26 cellular contexts compared by ENCODE assay signal in the genomic region with DNA sequence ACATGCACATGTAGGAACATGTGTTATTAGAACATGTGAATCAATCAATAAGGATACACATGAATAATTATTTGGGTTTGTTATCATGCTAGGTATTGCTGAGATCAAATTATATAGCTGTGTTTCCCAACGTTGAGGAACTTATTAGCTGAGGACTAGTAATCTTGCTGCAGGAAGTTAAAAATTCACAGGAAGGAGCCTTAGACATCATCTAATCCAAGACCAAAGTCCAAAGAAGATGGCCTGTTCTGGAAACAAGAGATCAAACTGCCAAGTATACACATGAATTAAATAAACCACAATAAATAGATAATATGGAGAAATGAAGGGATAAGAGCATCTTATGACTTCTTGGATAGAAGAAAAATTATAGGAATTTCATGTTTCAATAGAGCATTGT.
"Had no signal": no experiment of that assay in that cellular context is flagged by ENCODE, and none has a peak within 500 bp of the region (broad histone marks: within the 10 kb centered on the region; RNA-seq: fewer than 3 reads in every experiment).

No MANE protein-coding gene starts in this region.

- FAIRE-seq: colon had no signal

- H3K27ac ChIP-seq: epithelial cell of prostate, esophagus squamous epithelium, gastroesophageal sphincter, left ventricle myocardium inferior, neutrophil, right atrium auricular region, tibial artery, upper lobe of right lung, vagina had no signal

- H3K36me3 ChIP-seq: esophagus squamous epithelium, gastroesophageal sphincter, left ventricle myocardium inferior, neutrophil, right atrium auricular region, tibial artery, upper lobe of right lung, vagina had no signal

- H3K36me3 Mint-ChIP-seq: stimulated activated effector memory CD8-positive, alpha-beta T cell treated with anti-CD3 and anti-CD28 coated beads, Interleukin-12 subunit alpha, Interleukin-12 subunit beta, amount 100 ng/mL, for 72 hours had no signal

- H3K9me3 Mint-ChIP-seq: dendritic cell treated with granulocyte-macrophage colony-stimulating factor and Interleukin-4, amounts not matched to agents 40 ng/mL and 50 ng/mL, for 4 days; effector memory CD8-positive, alpha-beta T cell; naive B cell; stimulated activated effector memory CD8-positive, alpha-beta T cell treated with anti-CD3 and anti-CD28 coated beads, Interleukin-12 subunit alpha, Interleukin-12 subunit beta, amount 100 ng/mL, for 72 hours; stimulated activated naive CD8-positive, alpha-beta T cell treated with anti-CD3 and anti-CD28 coated beads, Interleukin-15, Interleukin-2, amounts not matched to agents 100 ng/mL and 50 ng/mL, for 24 hours had no signal

- H3K4me1 ChIP-seq: esophagus squamous epithelium, gastroesophageal sphincter, right atrium auricular region, tibial artery, upper lobe of right lung, vagina had no signal

- H3K9me3 ChIP-seq: esophagus squamous epithelium, gastroesophageal sphincter, left ventricle myocardium inferior, neutrophil, right atrium auricular region, tibial artery, upper lobe of right lung, vagina had no signal

- H3K27me3 ChIP-seq: esophagus squamous epithelium, gastroesophageal sphincter, neutrophil, right atrium auricular region, tibial artery, upper lobe of right lung, vagina had no signal

- H3K27me3 Mint-ChIP-seq: dendritic cell treated with granulocyte-macrophage colony-stimulating factor and Interleukin-4, amounts not matched to agents 40 ng/mL and 50 ng/mL, for 4 days; effector memory CD8-positive, alpha-beta T cell; naive B cell; stimulated activated naive CD8-positive, alpha-beta T cell treated with anti-CD3 and anti-CD28 coated beads, Interleukin-15, Interleukin-2, amounts not matched to agents 100 ng/mL and 50 ng/mL, for 24 hours had no signal

- H3K27ac Mint-ChIP-seq: dendritic cell treated with granulocyte-macrophage colony-stimulating factor and Interleukin-4, amounts not matched to agents 40 ng/mL and 50 ng/mL, for 4 days; effector memory CD8-positive, alpha-beta T cell; naive B cell; stimulated activated effector memory CD8-positive, alpha-beta T cell treated with anti-CD3 and anti-CD28 coated beads, Interleukin-12 subunit alpha, Interleukin-12 subunit beta, amount 100 ng/mL, for 72 hours; stimulated activated naive CD8-positive, alpha-beta T cell treated with anti-CD3 and anti-CD28 coated beads, Interleukin-15, Interleukin-2, amounts not matched to agents 100 ng/mL and 50 ng/mL, for 24 hours had no signal

- ATAC-seq: effector memory CD8-positive, alpha-beta T cell; gastroesophageal sphincter; upper lobe of right lung had no signal

- H3K4me3 Mint-ChIP-seq: dendritic cell treated with granulocyte-macrophage colony-stimulating factor and Interleukin-4, amounts not matched to agents 40 ng/mL and 50 ng/mL, for 4 days; effector memory CD8-positive, alpha-beta T cell; naive B cell; stimulated activated effector memory CD8-positive, alpha-beta T cell treated with anti-CD3 and anti-CD28 coated beads, Interleukin-12 subunit alpha, Interleukin-12 subunit beta, amount 100 ng/mL, for 72 hours; stimulated activated naive CD8-positive, alpha-beta T cell treated with anti-CD3 and anti-CD28 coated beads, Interleukin-15, Interleukin-2, amounts not matched to agents 100 ng/mL and 50 ng/mL, for 24 hours had no signal

- DNase-seq: cerebellar nuclear complex; effector memory CD8-positive, alpha-beta T cell; esophagus squamous epithelium; foreskin fibroblast; glutamatergic neuron; kidney glomerular epithelial cell; left ventricle myocardium inferior; mesenchymal stem cell; midbrain; naive B cell; posterior cingulate gyrus; stimulated activated CD4-positive, alpha-beta T cell treated with anti-CD3 and anti-CD28 coated beads, Interleukin-2, amount 100 ng/mL, for 48 hours; stimulated activated CD8-positive, alpha-beta memory T cell treated with anti-CD3 and anti-CD28 coated beads, Interleukin-4, amount 100 ng/mL, for 48 hours; tibial artery; upper lobe of right lung had no signal

- H3K4me3 ChIP-seq: esophagus squamous epithelium, gastroesophageal sphincter, left ventricle myocardium inferior, lung, right atrium auricular region, smooth muscle cell, tibial artery, upper lobe of right lung, vagina had no signal
